Comparison of ENCODE assay signal across 8 cellular contexts in genomic region chr12:110501722-110502448, GRCh38. TPM values are rescaled to one million over a fixed set of nuclear protein-coding genes. Genes with fewer than 3 reads are reported as not detected.
DNase-seq lines count a peak whose midpoint lies in the region; ATAC-seq and TF ChIP-seq lines count a peak whose summit lies in the region.

TSS of gene RAD9B (plus strand) at chr12:110502331. CDS start at chr12:110502338, 7 bp downstream.
TSS of gene VPS29 (minus strand) at chr12:110502111. CDS start at chr12:110502051, 60 bp downstream.

- H2AFZ ChIP-seq in Loucy (ENCODE audit: low read length), result peak within 1 kb of the TSS; percentile 91

- no peaks in the 10 kb centered on the region for H3K36me3 ChIP-seq in H7 (replicated peaks; ENCODE audit: control insufficient read depth, insufficient read depth, low read length)
- no peaks in the 10 kb centered on the region for H3K36me3 ChIP-seq in Loucy (ENCODE audit: insufficient read depth, low read length)
- peaks cover 33% of the 10 kb centered on the region for H3K36me3 ChIP-seq in RWPE2 (ENCODE audit: low read depth)

- H3K4me3 ChIP-seq in H7 (ENCODE audit: insufficient read depth, low read depth, low read length), result peak within 1 kb of the TSS; percentile 97
- H3K4me3 ChIP-seq in Loucy (ENCODE audit: low read length, poor library complexity, severe bottlenecking), result peak within 1 kb of the TSS; percentile 86
- H3K4me3 ChIP-seq in RWPE2 (ENCODE audit: severe bottlenecking), result peak within 1 kb of the TSS; percentile 66
- H3K4me3 ChIP-seq in fibroblast of pulmonary artery (replicated peaks; ENCODE audit: low read depth, low read length), result peak within 1 kb of the TSS; percentile 94

- no peaks in the 10 kb centered on the region for H3K27me3 Mint-ChIP-seq in natural killer cell treated with Interleukin-12 subunit alpha and Interleukin-12 subunit beta and Interleukin-15 and Interleukin-18, amount 100 ng/mL, for 72 hours

- no peaks in the 10 kb centered on the region for H3K9me3 ChIP-seq in Loucy (ENCODE audit: insufficient read depth, low read depth, low read length)
- H3K9me3 ChIP-seq in RWPE2 (ENCODE audit: severe bottlenecking), result no peaks in the 10 kb centered on the region

- H3K9me3 Mint-ChIP-seq in natural killer cell treated with Interleukin-12 subunit alpha and Interleukin-12 subunit beta and Interleukin-15 and Interleukin-18, amount 100 ng/mL, for 72 hours, result no peaks in the 10 kb centered on the region

- peaks cover 24% of the 10 kb centered on the region for H4K20me1 ChIP-seq in Loucy (ENCODE audit: insufficient read depth, low read length, poor library complexity, severe bottlenecking)

- DNase-seq in ELR (ENCODE audit: low read depth), result peak; percentile 98
- peak; percentile 92 for DNase-seq in H7
- peak; percentile 97 for DNase-seq in RWPE2 (ENCODE audit: low spot score)
- peak; percentile 99 for DNase-seq in activated effector memory CD4-positive, alpha-beta T cell treated with Interleukin-2 at 50 U/mL for 16 hours
- DNase-seq in fibroblast of pulmonary artery (ENCODE audit: low read depth), result peak; percentile 99
- DNase-seq in natural killer cell treated with Interleukin-12 subunit alpha and Interleukin-12 subunit beta and Interleukin-15 and Interleukin-18, amount 100 ng/mL, for 72 hours (ENCODE audit: low spot score), result peak; percentile 99
- DNase-seq in stimulated activated naive CD4-positive, alpha-beta T cell treated with Interleukin-2 at 50 U/mL for 16 hours (lab: John Stamatoyannopoulos, UW), result peak; percentile 99

- H3K27me3 ChIP-seq in H7 (ENCODE audit: control insufficient read depth, insufficient read depth, low read length) (peaks cover 3% of the 10 kb centered on the region; the same call in 1 of the 2 replicates), Loucy (ENCODE audit: insufficient read depth, low read length, poor library complexity, severe bottlenecking) (no peaks in the 10 kb centered on the region), RWPE2 (ENCODE audit: insufficient read depth, poor library complexity, severe bottlenecking) (no peaks in the 10 kb centered on the region)

- H3K4me1 ChIP-seq in Loucy (ENCODE audit: insufficient read depth, low read length, poor library complexity, severe bottlenecking), result peaks cover 32% of the 10 kb centered on the region
- H3K4me1 ChIP-seq in RWPE2 (ENCODE audit: insufficient read depth, poor library complexity, severe bottlenecking), result peaks cover 31% of the 10 kb centered on the region

- peaks cover 17 to 25% of the 10 kb centered on the region in 2 donors for H3K4me1 Mint-ChIP-seq in natural killer cell treated with Interleukin-12 subunit alpha and Interleukin-12 subunit beta and Interleukin-15 and Interleukin-18, amount 100 ng/mL, for 72 hours (ENCODE audit: low read depth in 2 of 2)

- peaks cover 50% of the 10 kb centered on the region for H3K79me2 ChIP-seq in Loucy (ENCODE audit: insufficient read depth, low read length)

- H3K9ac ChIP-seq in Loucy (ENCODE audit: low read depth, low read length, poor library complexity, severe bottlenecking), result peak within 1 kb of the TSS; percentile 88

- H3K27ac ChIP-seq in RWPE2 (ENCODE audit: poor library complexity, severe bottlenecking), result peak within 1 kb of the TSS; percentile 84

- ATAC-seq in RWPE2 (ENCODE audit: low read depth), result peak; percentile 87
- peak; percentile 99 for ATAC-seq in natural killer cell treated with Interleukin-12 subunit alpha and Interleukin-12 subunit beta and Interleukin-15 and Interleukin-18, amount 100 ng/mL, for 72 hours

- TF ChIP-seq CTCF in Loucy (conservative IDR thresholded peaks at IDR 0.05; ENCODE audit: low read length) (no peak), RWPE2 (IDR thresholded peaks at IDR 0.05; ENCODE audit: poor library complexity, severe bottlenecking) (no peak), fibroblast of pulmonary artery (IDR thresholded peaks at IDR 0.05; ENCODE audit: low read length, missing control alignments) (no peak)

- H3K9me2 ChIP-seq in Loucy (replicated peaks; ENCODE audit: low read depth, low read length), result no peaks in the 10 kb centered on the region

- H3K36me3 Mint-ChIP-seq in natural killer cell treated with Interleukin-12 subunit alpha and Interleukin-12 subunit beta and Interleukin-15 and Interleukin-18, amount 100 ng/mL, for 72 hours, result peaks cover 10% of the 10 kb centered on the region

- peak within 1 kb of the TSS; percentile 90 for H3K4me3 Mint-ChIP-seq in natural killer cell treated with Interleukin-12 subunit alpha and Interleukin-12 subunit beta and Interleukin-15 and Interleukin-18, amount 100 ng/mL, for 72 hours

- peak within 1 kb of the TSS; percentile 95 for H3K4me2 ChIP-seq in Loucy (ENCODE audit: low read depth, low read length, poor library complexity, severe bottlenecking)

- H3F3A ChIP-seq in Loucy (ENCODE audit: low read depth), result peaks cover 2% of the 10 kb centered on the region; the same call in 1 of the 2 replicates

- H3K27ac Mint-ChIP-seq in natural killer cell treated with Interleukin-12 subunit alpha and Interleukin-12 subunit beta and Interleukin-15 and Interleukin-18, amount 100 ng/mL, for 72 hours, result peak within 1 kb of the TSS; percentile 90 to 94

RNA-seq across cellular contexts. Expression of gene RAD9B, which starts in this region (rescaled TPM):
- not detected in 2 replicates for total RNA-seq in H7 (2014; rRNA removed; shearing (Covaris generic))
- under 1 TPM; 0.45 to 0.62 TPM for total RNA-seq in natural killer cell treated with Interleukin-12 subunit alpha and Interleukin-12 subunit beta and Interleukin-15 and Interleukin-18, amount 100 ng/mL, for 72 hours

RNA-seq across cellular contexts. Expression of gene VPS29, which starts in this region (rescaled TPM):
- 43.3 and 58.1 TPM in 2 replicates for total RNA-seq in H7 (2014; rRNA removed; shearing (Covaris generic))
- 100 to 1,000 TPM; 105 to 120 TPM for total RNA-seq in natural killer cell treated with Interleukin-12 subunit alpha and Interleukin-12 subunit beta and Interleukin-15 and Interleukin-18, amount 100 ng/mL, for 72 hours

Comparison
In these comparisons a context has a peak if more than half of its experiments do, and no peak if none do; other contexts are left out.
1. Peak in every context shown above with its lines: DNase-seq, ATAC-seq, H3K4me3 ChIP-seq and H3K27ac ChIP-seq.